11 cellular contexts compared by ENCODE assay signal in genomic region chr1:53047737-53048344, GRCh38. TPM values are rescaled to one million over a fixed set of nuclear protein-coding genes. Genes with fewer than 3 reads are reported as not detected.
A peak's percentile ranks its signal among the peaks of the same experiment; 100 is the strongest.
DNase-seq lines count a peak whose midpoint lies in the region; ATAC-seq and TF ChIP-seq lines count a peak whose summit lies in the region.
"Had no signal": no experiment of that assay in that cellular context is flagged by ENCODE, and none has a peak within 500 bp of the region (broad histone marks: within the 10 kb centered on the region; RNA-seq: fewer than 3 reads in every experiment).

No MANE protein-coding gene starts in this region.

- H3K36me3 ChIP-seq in GM23338 (ENCODE audit: insufficient read depth) (no peaks in the 10 kb centered on the region), SK-N-SH (replicated peaks in 1 of 2; ENCODE audit: control insufficient read depth in 1 of 2, insufficient read depth in 2 of 2, low read length in 1 of 2) (peaks cover 17 to 19% of the 10 kb centered on the region in 2 experiments)
- H3K36me3 ChIP-seq: WERI-Rb-1 had no signal

- H3K4me1 ChIP-seq in GM23338 (ENCODE audit: insufficient read depth) (peaks cover 38% of the 10 kb centered on the region), SK-N-SH (ENCODE audit: control insufficient read depth in 1 of 2, insufficient read depth in 2 of 2, low read depth in 1 of 2, low read length in 1 of 2) (peaks cover 28 to 56% of the 10 kb centered on the region in 2 experiments)

- no peak overlapping the region for H3K4me3 Mint-ChIP-seq in GM23338
- H3K4me3 Mint-ChIP-seq: stimulated activated naive B cell treated with anti-CD40 and anti-IgM and Interleukin-4, amounts not matched to agents 10 μg/mL and 1 μg/mL and 100 μg/mL, for 72 hours had no signal

- H3K4me2 ChIP-seq in GM23338 = no peak overlapping the region
- peak overlapping the region; percentile 62 for H3K4me2 ChIP-seq in SK-N-SH

- peaks cover 37% of the 10 kb centered on the region; the same call in 2 of the 3 replicates for H3K4me1 Mint-ChIP-seq in GM23338
- H3K4me1 Mint-ChIP-seq: stimulated activated naive B cell treated with anti-CD40 and anti-IgM and Interleukin-4, amounts not matched to agents 10 μg/mL and 1 μg/mL and 100 μg/mL, for 72 hours had no signal

- 0 out of 2 replicates have a peak overlapping the region, but pooled peaks have one; percentile 18 for H3K9ac ChIP-seq in SK-N-SH

- no peak for TF ChIP-seq RAD21 in SK-N-SH (IDR thresholded peaks at IDR 0.05; ENCODE audit: low read length)

- H3K9me2 ChIP-seq in GM23338 (ENCODE audit: insufficient read depth) (no peaks in the 10 kb centered on the region), SK-N-SH (no peaks in the 10 kb centered on the region)

- H3K79me2 ChIP-seq in GM23338 (replicated peaks; ENCODE audit: insufficient read depth) (no peaks in the 10 kb centered on the region), SK-N-SH (ENCODE audit: insufficient read depth) (no peaks in the 10 kb centered on the region)

- H3K27me3 ChIP-seq in GM23338 (ENCODE audit: insufficient read depth) = no peaks in the 10 kb centered on the region
- no peaks in the 10 kb centered on the region for H3K27me3 ChIP-seq in SK-N-SH (ENCODE audit: insufficient read depth)

- H4K20me1 ChIP-seq in GM23338 (replicated peaks; ENCODE audit: insufficient read depth) (no peaks in the 10 kb centered on the region), SK-N-SH (ENCODE audit: insufficient read depth) (no peaks in the 10 kb centered on the region)

- no peak for TF ChIP-seq CTCF in GM23338 (conservative IDR thresholded peaks at IDR 0.05; ENCODE audit: low read depth in 2 of 2)
- TF ChIP-seq CTCF in SK-N-SH (IDR thresholded peaks at IDR 0.05) = no peak
- no peak for TF ChIP-seq CTCF in fibroblast of the aortic adventitia (IDR thresholded peaks at IDR 0.05; ENCODE audit: insufficient read depth, low read length)

- no peak overlapping the region for H3K27ac ChIP-seq in GM23338 (ENCODE audit: low read depth)
- H3K27ac ChIP-seq in SK-N-SH (ENCODE audit: low read depth in 2 of 2, low read length in 1 of 2) = peak overlapping the region; percentile 73 to 80

- H2AFZ ChIP-seq in GM23338 (no peak overlapping the region), SK-N-SH (ENCODE audit: low read depth) (no peak overlapping the region; the same call in 1 of the 2 replicates)

- H3K36me3 Mint-ChIP-seq in GM23338 (ENCODE audit: low read depth) = no peaks in the 10 kb centered on the region

- no peaks in the 10 kb centered on the region for H3K27me3 Mint-ChIP-seq in GM23338 (ENCODE audit: insufficient read depth, low read depth, poor library complexity)
- H3K27me3 Mint-ChIP-seq: stimulated activated naive B cell treated with anti-CD40 and anti-IgM and Interleukin-4, amounts not matched to agents 10 μg/mL and 1 μg/mL and 100 μg/mL, for 72 hours had no signal

- TF ChIP-seq EP300 in SK-N-SH (IDR thresholded peaks at IDR 0.05; ENCODE audit: borderline replicate concordance in 1 of 2, low read depth in 1 of 2, low read length in 1 of 2) = peak in 1 of 2 experiments; percentile 59; a peak in 1 of 4 replicates

- POLR2A ChIA-PET in SK-N-SH (lab: Yijun Ruan, JAX) = no interaction called here

- CTCF ChIA-PET in SK-N-SH (lab: Yijun Ruan, JAX) = interaction anchor here (1.2 to 1.3 kb wide), 2 partner anchors 15 to 138 kb away, joined by 4 read pairs; no protein-coding TSS in a partner anchor

- no peak overlapping the region for H3K27ac Mint-ChIP-seq in GM23338
- H3K27ac Mint-ChIP-seq: stimulated activated naive B cell treated with anti-CD40 and anti-IgM and Interleukin-4, amounts not matched to agents 10 μg/mL and 1 μg/mL and 100 μg/mL, for 72 hours had no signal

- no peaks in the 10 kb centered on the region for H3K9me3 ChIP-seq in SK-N-SH

- peak; percentile 46; the same call in 2 of the 3 replicates for ATAC-seq in GM23338
- ATAC-seq in HG02981 (IDR thresholded peaks at IDR 0.05; ENCODE audit: unreplicated experiment) = no peak
- ATAC-seq in HG03139 (IDR thresholded peaks at IDR 0.05; ENCODE audit: unreplicated experiment) = no peak
- ATAC-seq: stimulated activated naive B cell treated with anti-CD40 and anti-IgM and Interleukin-4, amounts not matched to agents 10 μg/mL and 1 μg/mL and 100 μg/mL, for 72 hours had no signal

- no peak overlapping the region for H3K4me3 ChIP-seq in GM23338
- 0 out of 4 replicates have a peak overlapping the region, but pooled peaks of 1 of the 2 experiments have one; percentile 4 for H3K4me3 ChIP-seq in SK-N-SH (ENCODE audit: low read depth in 2 of 2, low read length in 1 of 2)
- no peak overlapping the region for H3K4me3 ChIP-seq in fibroblast of the aortic adventitia (ENCODE audit: low read depth, low read length)

- DNase-seq in A172 (ENCODE audit: low spot score) (peak; percentile 87), GM23338 (ENCODE audit: low spot score) (no peak), SK-N-SH (no peak), fibroblast of the aortic adventitia (ENCODE audit: low read depth) (peak; percentile 90), SKM-1 treated with dmso at 0.1 percent for 144 hours (lab: John Stamatoyannopoulos, UW; ENCODE audit: unreplicated experiment) (no peak)
- no peak for DNase-seq in activated CD8-positive, alpha-beta memory T cell treated with anti-CD3 and anti-CD28 coated beads for 24 hours
- DNase-seq: occipital lobe; stimulated activated naive B cell treated with anti-CD40 and anti-IgM and Interleukin-4, amounts not matched to agents 10 μg/mL and 1 μg/mL and 100 μg/mL, for 72 hours; WERI-Rb-1 had no signal

- H3K9me3 Mint-ChIP-seq in GM23338 = no peaks in the 10 kb centered on the region
- H3K9me3 Mint-ChIP-seq: stimulated activated naive B cell treated with anti-CD40 and anti-IgM and Interleukin-4, amounts not matched to agents 10 μg/mL and 1 μg/mL and 100 μg/mL, for 72 hours had no signal

- H3F3A ChIP-seq in GM23338 (replicated peaks; ENCODE audit: low read depth) (no peaks in the 10 kb centered on the region), SK-N-SH (replicated peaks; ENCODE audit: insufficient read depth) (peaks cover 33% of the 10 kb centered on the region)

- WGBS in SK-N-SH (ENCODE audit: low lambda C conversion rate) = 56% methylated on average over 4 of the region's 4 CpGs

TF ChIP-seq in GM23338, 12 proteins besides CTCF, POLR2A, EP300 and RAD21 (continues in another document):
- no peak for TF ChIP-seq ZNF114 (CRISPR knock-in tag; IDR thresholded peaks at IDR 0.05)

TF ChIP-seq in SK-N-SH, 30 proteins besides CTCF, POLR2A, EP300 and RAD21 (continues in another document):
- TF ChIP-seq TCF12 (IDR thresholded peaks at IDR 0.05) (peak; percentile 86), USF1 (IDR thresholded peaks at IDR 0.05; ENCODE audit: borderline replicate concordance, low read depth) (no peak), RFX5 (IDR thresholded peaks at IDR 0.05; ENCODE audit: low read length) (no peak), FOSL2 (IDR thresholded peaks at IDR 0.05; ENCODE audit: borderline replicate concordance, low read depth) (peak; percentile 81), MXI1 (IDR thresholded peaks at IDR 0.05; ENCODE audit: low read depth, low read length) (no peak), GABPA (IDR thresholded peaks at IDR 0.05; ENCODE audit: low read depth) (no peak), YY1 (IDR thresholded peaks at IDR 0.05; ENCODE audit: low read depth) (peak; percentile 60; the same call in 1 of the 2 replicates), NRF1 (IDR thresholded peaks at IDR 0.05; ENCODE audit: low read depth, low read length) (no peak)
- TF ChIP-seq, protein P1, sequence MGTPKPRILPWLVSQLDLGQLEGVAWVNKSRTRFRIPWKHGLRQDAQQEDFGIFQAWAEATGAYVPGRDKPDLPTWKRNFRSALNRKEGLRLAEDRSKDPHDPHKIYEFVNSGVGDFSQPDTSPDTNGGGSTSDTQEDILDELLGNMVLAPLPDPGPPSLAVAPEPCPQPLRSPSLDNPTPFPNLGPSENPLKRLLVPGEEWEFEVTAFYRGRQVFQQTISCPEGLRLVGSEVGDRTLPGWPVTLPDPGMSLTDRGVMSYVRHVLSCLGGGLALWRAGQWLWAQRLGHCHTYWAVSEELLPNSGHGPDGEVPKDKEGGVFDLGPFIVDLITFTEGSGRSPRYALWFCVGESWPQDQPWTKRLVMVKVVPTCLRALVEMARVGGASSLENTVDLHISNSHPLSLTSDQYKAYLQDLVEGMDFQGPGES (IDR thresholded peaks at IDR 0.05; ENCODE audit: low read depth, low read length) = no peak

RNA-seq across cellular contexts. Expression of gene PODN, which starts 14.2 kb away (rescaled TPM):
- not detected in 2 replicates for total RNA-seq in A172 (2014; rRNA removed; shearing (Covaris generic))
- total RNA-seq in GM23338 (2014; rRNA removed; shearing (Covaris generic)) = 0.24 and 1.0 TPM in 2 replicates
- polyA plus RNA-seq in GM23338 (2016; fragmentation: Nextera tagmentation; extraction: Ambion mirVana) (0.16 TPM in 1 of 2 replicates, not detected in the other), SK-N-SH (2012; rRNA removed) (2.0 and 2.9 TPM in 2 replicates)
- polyA plus RNA-seq in SK-N-SH (2012; cell fraction: cytosol; rRNA removed) = 1.2 and 2.7 TPM in 2 replicates
- polyA plus RNA-seq in SK-N-SH (2012; cell fraction: nucleus; rRNA removed) = 6.3 TPM in 2 replicates
- 47.5 and 176 TPM in 2 replicates for total RNA-seq in fibroblast of the aortic adventitia (ENCODE audit: low replicate concordance)

Comparison
In these comparisons a context has a peak if more than half of its experiments do, and no peak if none do; other contexts are left out.
1. DNase-seq: peak in A172 (single experiment) and fibroblast of the aortic adventitia (single experiment); none in GM23338 (single experiment), SK-N-SH (single experiment), activated CD8-positive, alpha-beta memory T cell treated with anti-CD3 and anti-CD28 coated beads for 24 hours (single experiment) and SKM-1 treated with dmso at 0.1 percent for 144 hours (single experiment).
2. RNA of gene PODN, which starts 14.2 kb away (total RNA-seq): 47.5 to 176 TPM in fibroblast of the aortic adventitia; 0.24 to 1.0 TPM in GM23338 and not detected in A172; every median in the first group is over 10 times any median in the second.